In genomic region chr1:28173980-28174297, GRCh38 we compare ENCODE assay signal across 12 cellular contexts. TPM values are rescaled to one million over a fixed set of nuclear protein-coding genes. Genes with fewer than 3 reads are reported as not detected.
DNase-seq lines count a peak whose midpoint lies in the region; ATAC-seq, FAIRE-seq and TF ChIP-seq lines count a peak whose summit lies in the region.
"Had no signal": no experiment of that assay in that cellular context is flagged by ENCODE, and none has a peak within 500 bp of the region (broad histone marks: within the 10 kb centered on the region; RNA-seq: fewer than 3 reads in every experiment).

No MANE protein-coding gene starts in this region.

- H3K27me3 Mint-ChIP-seq in nephron progenitor cell (ENCODE audit: low read depth, poor library complexity): peaks cover 13% of the 10 kb centered on the region

- H3K4me1 ChIP-seq in BLaER1 treated with 17β-estradiol and CSF1 and Interleukin-3, amounts not matched to agents 10 nM and 100 nM: peaks cover 71 to 99% (median 85%) of the 10 kb centered on the region in 10 experiments
- H3K4me1 ChIP-seq in SJSA1 (replicated peaks) (peaks cover 55% of the 10 kb centered on the region), kidney (ENCODE audit: control insufficient read depth in 1 of 2, insufficient read depth in 1 of 2, low read depth in 1 of 2, low read length in 2 of 2) (no peaks in the 10 kb centered on the region)

- TF ChIP-seq CTCF in fibroblast of mammary gland (conservative IDR thresholded peaks at IDR 0.05; ENCODE audit: control insufficient read depth, insufficient read depth, low read depth, low read length) (no peak), nephron progenitor cell (IDR thresholded peaks at IDR 0.05) (no peak), kidney (IDR thresholded peaks at IDR 0.05; ENCODE audit: borderline replicate concordance, extremely low read depth, insufficient read depth) (no peak)

- H3K4me1 Mint-ChIP-seq in nephron progenitor cell: peaks cover 63% of the 10 kb centered on the region

- H3K9me3 ChIP-seq in BLaER1 treated with 17β-estradiol and CSF1 and Interleukin-3, amounts not matched to agents 10 nM and 100 nM (replicated peaks in 1 of 11): no peaks in the 10 kb centered on the region
- H3K9me3 ChIP-seq in SJSA1 (replicated peaks) (no peaks in the 10 kb centered on the region), kidney (ENCODE audit: control insufficient read depth in 1 of 2, low read length in 2 of 2) (no peaks in the 10 kb centered on the region)

- H3K36me3 ChIP-seq in BLaER1 treated with 17β-estradiol and CSF1 and Interleukin-3, amounts not matched to agents 10 nM and 100 nM: peaks cover 0 to 42% (median 0%) of the 10 kb centered on the region in 11 experiments; a peak in 6 of 22 replicates
- no peaks in the 10 kb centered on the region for H3K36me3 ChIP-seq in SJSA1
- H3K36me3 ChIP-seq in kidney (ENCODE audit: control insufficient read depth in 1 of 2, insufficient read depth in 2 of 2, low read length in 2 of 2): no peaks in the 10 kb centered on the region

- H3K4me3 Mint-ChIP-seq in nephron progenitor cell: no peak overlapping the region

- no peak for FAIRE-seq in kidney (lab: Jason Lieb, UNC)

- no peaks in the 10 kb centered on the region for H3K9me3 Mint-ChIP-seq in nephron progenitor cell
- H3K9me3 Mint-ChIP-seq: CD4-positive, alpha-beta memory T cell had no signal

- H3K9ac ChIP-seq in BLaER1 treated with 17β-estradiol and CSF1 and Interleukin-3, amounts not matched to agents 10 nM and 100 nM: peak overlapping the region in 9 of 11 experiments; percentile 5 to 96 (median 61); a peak in 13 of 22 replicates
- H3K9ac ChIP-seq in kidney (ENCODE audit: low read length in 2 of 2): no peak overlapping the region

- peak overlapping the region; percentile 80 for H3K27ac Mint-ChIP-seq in nephron progenitor cell

- intact Hi-C loops in kidney (cut with DNase I): no loop called here

- H3K4me3 ChIP-seq in BLaER1 treated with 17β-estradiol and CSF1 and Interleukin-3, amounts not matched to agents 10 nM and 100 nM: peak overlapping the region in 4 of 10 experiments; percentile 66 to 77 (median 76); a peak in 8 of 20 replicates
- H3K4me3 ChIP-seq in SJSA1: no peak overlapping the region
- no peak overlapping the region for H3K4me3 ChIP-seq in fibroblast of mammary gland (ENCODE audit: control insufficient read depth, low read depth, low read length)
- H3K4me3 ChIP-seq in kidney (ENCODE audit: low read length in 2 of 2): no peak overlapping the region

- ATAC-seq in GM18498 (IDR thresholded peaks at IDR 0.05; ENCODE audit: unreplicated experiment): no peak

- H3K27me3 ChIP-seq in BLaER1 treated with 17β-estradiol and CSF1 and Interleukin-3, amounts not matched to agents 10 nM and 100 nM: peaks cover 0 to 5% (median 0%) of the 10 kb centered on the region in 11 experiments; a peak in 2 of 22 replicates
- H3K27me3 ChIP-seq in SJSA1 (replicated peaks): no peaks in the 10 kb centered on the region

- H3K36me3 Mint-ChIP-seq in nephron progenitor cell (ENCODE audit: low read depth): no peaks in the 10 kb centered on the region
- H3K36me3 Mint-ChIP-seq: CD4-positive, alpha-beta memory T cell had no signal

- peaks cover 0 to 35% (median 16%) of the 10 kb centered on the region in 11 experiments; a peak in 13 of 22 replicates for H4K20me1 ChIP-seq in BLaER1 treated with 17β-estradiol and CSF1 and Interleukin-3, amounts not matched to agents 10 nM and 100 nM

- H3K27ac ChIP-seq in BLaER1 treated with 17β-estradiol and CSF1 and Interleukin-3, amounts not matched to agents 10 nM and 100 nM: peak overlapping the region in 10 of 11 experiments; percentile 28 to 97 (median 72); a peak in 18 of 22 replicates
- H3K27ac ChIP-seq in SJSA1 (peak overlapping the region; percentile 94), kidney (ENCODE audit: low read depth in 2 of 2, low read length in 2 of 2) (no peak overlapping the region)

- DNase-seq in SJSA1 (ENCODE audit: low read depth in 1 of 2, low spot score in 2 of 2): no peak
- DNase-seq in fibroblast of mammary gland (ENCODE audit: low read depth): peak; percentile 30
- DNase-seq in nephron progenitor cell: no peak
- DNase-seq in kidney: no peak
- no peak for DNase-seq in NCI-H146 treated with DMSO at 0.1 percent for 48 hours (lab: John Stamatoyannopoulos, UW; ENCODE audit: unreplicated experiment)
- DNase-seq in middle frontal gyrus (ENCODE audit: extremely low spot score, low spot score): no peak
- DNase-seq: CD4-positive, alpha-beta memory T cell; central memory CD4-positive, alpha-beta T cell; Kasumi-1; NCI-H524 treated with DMSO at 0.1 percent for 48 hours had no signal

- H3K4me2 ChIP-seq in BLaER1 treated with 17β-estradiol and CSF1 and Interleukin-3, amounts not matched to agents 10 nM and 100 nM: peak overlapping the region; percentile 83 to 100 (median 92)

RNA-seq across cellular contexts. Expression of gene PTAFR, which starts 2.6 kb away (rescaled TPM):
- total RNA-seq in SJSA1 (2014; rRNA removed; shearing (Covaris generic)): 0.47 and 0.74 TPM in 2 replicates
- 16.4 TPM for total RNA-seq in kidney
- polyA plus RNA-seq in kidney (ENCODE audit: insufficient read depth, low read depth, low replicate concordance): 2.4 TPM

RNA-seq across cellular contexts. Expression of gene DNAJC8, which starts 58.9 kb away (rescaled TPM):
- total RNA-seq in SJSA1 (2014; rRNA removed; shearing (Covaris generic)): 116 and 191 TPM in 2 replicates
- total RNA-seq in kidney: 71.7 TPM
- 110 TPM for polyA plus RNA-seq in kidney (ENCODE audit: insufficient read depth, low read depth, low replicate concordance)

Comparison
In these comparisons a context has a peak if more than half of its experiments do, and no peak if none do; other contexts are left out.
1. H3K27ac ChIP-seq: peak in BLaER1 treated with 17β-estradiol and CSF1 and Interleukin-3, amounts not matched to agents 10 nM and 100 nM (10 of 11) and SJSA1 (single experiment); none in kidney (0 of 2).
2. H3K9ac ChIP-seq: peak in BLaER1 treated with 17β-estradiol and CSF1 and Interleukin-3, amounts not matched to agents 10 nM and 100 nM (9 of 11); none in kidney (0 of 2).